Comparison of ENCODE assay signal across 33 cellular contexts in the genomic region with DNA sequence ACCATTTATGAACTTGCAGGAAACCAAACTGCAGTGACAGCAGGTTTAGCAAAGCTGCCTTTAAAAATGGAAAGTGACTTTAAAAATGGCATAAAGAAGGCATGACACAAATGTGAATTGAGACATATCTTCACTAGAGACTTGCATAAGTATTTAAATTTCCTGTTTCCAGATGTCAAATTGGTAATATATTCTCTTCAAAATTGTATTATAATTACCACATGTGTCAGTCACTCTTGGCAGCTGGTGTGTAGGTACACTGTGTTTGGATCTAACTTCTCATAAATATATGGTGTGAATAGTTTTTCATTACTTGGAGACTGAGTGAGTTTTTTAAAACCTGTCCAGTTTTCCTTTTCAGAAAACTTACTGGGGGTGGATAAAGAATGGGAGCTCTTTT.
"Had no signal": no experiment of that assay in that cellular context is flagged by ENCODE, and none has a peak within 500 bp of the region (broad histone marks: within the 10 kb centered on the region; RNA-seq: fewer than 3 reads in every experiment).

No MANE protein-coding gene starts in this region.

- ATAC-seq: activated CD8-positive, alpha-beta T cell treated with anti-CD3 and anti-CD28 coated beads for 36 hours; activated naive CD4-positive, alpha-beta T cell treated with anti-CD3 and anti-CD28 coated beads, Interleukin-2, amount 50 U/mL, for 72 hours; activated T-cell treated with anti-CD3 and anti-CD28 coated beads, Interleukin-2, amount 50 U/mL, for 4 hours; activated T-cell treated with anti-CD3 and anti-CD28 coated beads, Interleukin-2, amount 50 U/mL, for 72 hours; activated T-helper 17 cell treated with anti-CD3 and anti-CD28 coated beads, Interleukin-2, amount 50 U/mL, for 72 hours; body of pancreas had no signal

- H3K27ac ChIP-seq: adrenal gland, body of pancreas, brain microvascular endothelial cell, breast epithelium, VCaP had no signal

- DNase-seq: activated B cell treated with CpG ODN at 0.5 μM for 24 hours; activated CD4-positive, alpha-beta memory T cell treated with anti-CD3 and anti-CD28 coated beads for 36 hours; activated CD4-positive, alpha-beta T cell treated with anti-CD3 and anti-CD28 coated beads for 4 hours; activated CD4-positive, alpha-beta T cell treated with anti-CD3 and anti-CD28 coated beads, Interleukin-2, amount 10 ng/mL, durations not matched to agents 24 days and 14 days; activated CD4-positive, alpha-beta T cell treated with anti-CD3 and anti-CD28 coated beads, Interleukin-2, amount 50 U/mL, for 1 hour; activated CD4-positive, alpha-beta T cell treated with anti-CD3 and anti-CD28 coated beads, Interleukin-2, amount 50 U/mL, for 4 hours; activated CD4-positive, CD25-positive, alpha-beta regulatory T cell treated with anti-CD3 and anti-CD28 coated beads, Interleukin-2, amount 50 U/mL, for 72 hours; activated CD8-positive, alpha-beta memory T cell treated with anti-CD3 and anti-CD28 coated beads, Interleukin-2, amount 50 U/mL, for 4 hours; activated CD8-positive, alpha-beta T cell treated with anti-CD3 and anti-CD28 coated beads for 36 hours; activated effector memory CD4-positive, alpha-beta T cell treated with anti-CD3 and anti-CD28 coated beads, Interleukin-2, amount 50 U/mL, for 16 hours; activated gamma-delta T cell treated with Interleukin-2 at 50 U/mL for 16 hours; activated naive CD4-positive, alpha-beta T cell; activated naive CD4-positive, alpha-beta T cell treated with anti-CD3 and anti-CD28 coated beads for 36 hours; activated naive CD4-positive, alpha-beta T cell treated with anti-CD3 and anti-CD28 coated beads, Interleukin-2, amount 50 U/mL, for 16 hours; activated naive CD8-positive, alpha-beta T cell treated with anti-CD3 and anti-CD28 coated beads for 36 hours; activated T-cell treated with anti-CD3 and anti-CD28 coated beads for 4 hours; activated T-cell treated with anti-CD3 and anti-CD28 coated beads, Interleukin-2, amount 50 U/mL, for 1 hour; activated T-cell treated with anti-CD3 and anti-CD28 coated beads, Interleukin-2, amount 50 U/mL, for 4 hours; activated T-cell treated with anti-CD3 and anti-CD28 coated beads, Interleukin-2, amount 50 U/mL, for 72 hours; adrenal gland; amniotic stem cell; aorta; body of pancreas; brain microvascular endothelial cell; central memory CD4-positive, alpha-beta T cell; T-helper 2 cell; T-helper 9 cell had no signal

- H3K27ac Mint-ChIP-seq: activated B cell treated with CpG ODN at 0.5 μM for 24 hours; activated CD4-positive, alpha-beta memory T cell treated with anti-CD3 and anti-CD28 coated beads for 36 hours; activated CD4-positive, alpha-beta T cell treated with anti-CD3 and anti-CD28 coated beads, Interleukin-2, amount 10 ng/mL, durations not matched to agents 24 days and 14 days; activated CD8-positive, alpha-beta T cell treated with anti-CD3 and anti-CD28 coated beads for 36 hours; activated naive CD4-positive, alpha-beta T cell treated with anti-CD3 and anti-CD28 coated beads for 36 hours; activated naive CD4-positive, alpha-beta T cell treated with anti-CD3 and anti-CD28 coated beads, Interleukin-2, amount 50 U/mL, for 72 hours; activated naive CD8-positive, alpha-beta T cell treated with anti-CD3 and anti-CD28 coated beads for 36 hours; activated T-cell treated with anti-CD3 and anti-CD28 coated beads, Interleukin-2, amount 50 U/mL, for 72 hours; activated T-helper 1 cell treated with anti-CD3 and anti-CD28 coated beads, Interleukin-12 subunit alpha, Interleukin-12 subunit beta, Interleukin-2, Interleukin-4 antibody, amounts not matched to agents 30 ng/mL and 10 ng/mL and 1 ng/mL, durations not matched to agents 14 hours and 24 hours and 36 hours; activated T-helper 17 cell treated with anti-CD3 and anti-CD28 coated beads, Interleukin-2, amount 50 U/mL, for 72 hours; T-helper 2 cell treated with Interferon-gamma antibody and Interleukin-4, amounts not matched to agents 5 μg/mL and 100 μg/mL, for 36 hours had no signal

- H3K4me3 ChIP-seq: adrenal gland, body of pancreas, breast epithelium had no signal

- H3K4me3 Mint-ChIP-seq: activated B cell treated with CpG ODN at 0.5 μM for 24 hours; activated CD4-positive, alpha-beta memory T cell treated with anti-CD3 and anti-CD28 coated beads for 36 hours; activated CD4-positive, alpha-beta T cell treated with anti-CD3 and anti-CD28 coated beads, Interleukin-2, amount 10 ng/mL, durations not matched to agents 24 days and 14 days; activated CD8-positive, alpha-beta T cell treated with anti-CD3 and anti-CD28 coated beads for 36 hours; activated naive CD4-positive, alpha-beta T cell treated with anti-CD3 and anti-CD28 coated beads for 36 hours; activated naive CD8-positive, alpha-beta T cell treated with anti-CD3 and anti-CD28 coated beads for 36 hours; activated T-cell treated with anti-CD3 and anti-CD28 coated beads, Interleukin-2, amount 50 U/mL, for 4 hours; activated T-cell treated with anti-CD3 and anti-CD28 coated beads, Interleukin-2, amount 50 U/mL, for 72 hours; activated T-helper 1 cell treated with anti-CD3 and anti-CD28 coated beads, Interleukin-12 subunit alpha, Interleukin-12 subunit beta, Interleukin-2, Interleukin-4 antibody, amounts not matched to agents 30 ng/mL and 10 ng/mL and 1 ng/mL, durations not matched to agents 14 hours and 24 hours and 36 hours; activated T-helper 17 cell treated with anti-CD3 and anti-CD28 coated beads, Interleukin-2, amount 50 U/mL, for 72 hours; T-helper 2 cell treated with Interferon-gamma antibody and Interleukin-4, amounts not matched to agents 5 μg/mL and 100 μg/mL, for 36 hours had no signal

- H3K4me1 ChIP-seq: adrenal gland, body of pancreas, breast epithelium had no signal

- H3K36me3 ChIP-seq: adrenal gland, brain microvascular endothelial cell, breast epithelium had no signal

- H3K27me3 Mint-ChIP-seq: activated B cell treated with CpG ODN at 0.5 μM for 24 hours; activated CD4-positive, alpha-beta memory T cell treated with anti-CD3 and anti-CD28 coated beads for 36 hours; activated CD4-positive, alpha-beta T cell treated with anti-CD3 and anti-CD28 coated beads, Interleukin-2, amount 10 ng/mL, durations not matched to agents 24 days and 14 days; activated CD8-positive, alpha-beta T cell treated with anti-CD3 and anti-CD28 coated beads for 36 hours; activated naive CD8-positive, alpha-beta T cell treated with anti-CD3 and anti-CD28 coated beads for 36 hours; activated T-helper 17 cell treated with anti-CD3 and anti-CD28 coated beads, Interleukin-2, amount 50 U/mL, for 72 hours had no signal

- H3K9me3 ChIP-seq: adrenal gland, body of pancreas had no signal

- H3K36me3 Mint-ChIP-seq: activated CD4-positive, alpha-beta memory T cell treated with anti-CD3 and anti-CD28 coated beads for 36 hours had no signal

- H3K4me1 Mint-ChIP-seq: activated B cell treated with CpG ODN at 0.5 μM for 24 hours; activated CD4-positive, alpha-beta T cell treated with anti-CD3 and anti-CD28 coated beads, Interleukin-2, amount 10 ng/mL, durations not matched to agents 24 days and 14 days; activated naive CD8-positive, alpha-beta T cell treated with anti-CD3 and anti-CD28 coated beads for 36 hours; activated T-helper 17 cell treated with anti-CD3 and anti-CD28 coated beads, Interleukin-2, amount 50 U/mL, for 72 hours had no signal

- H3K27me3 ChIP-seq: adrenal gland, body of pancreas, brain microvascular endothelial cell, breast epithelium had no signal
